In the genomic region with DNA sequence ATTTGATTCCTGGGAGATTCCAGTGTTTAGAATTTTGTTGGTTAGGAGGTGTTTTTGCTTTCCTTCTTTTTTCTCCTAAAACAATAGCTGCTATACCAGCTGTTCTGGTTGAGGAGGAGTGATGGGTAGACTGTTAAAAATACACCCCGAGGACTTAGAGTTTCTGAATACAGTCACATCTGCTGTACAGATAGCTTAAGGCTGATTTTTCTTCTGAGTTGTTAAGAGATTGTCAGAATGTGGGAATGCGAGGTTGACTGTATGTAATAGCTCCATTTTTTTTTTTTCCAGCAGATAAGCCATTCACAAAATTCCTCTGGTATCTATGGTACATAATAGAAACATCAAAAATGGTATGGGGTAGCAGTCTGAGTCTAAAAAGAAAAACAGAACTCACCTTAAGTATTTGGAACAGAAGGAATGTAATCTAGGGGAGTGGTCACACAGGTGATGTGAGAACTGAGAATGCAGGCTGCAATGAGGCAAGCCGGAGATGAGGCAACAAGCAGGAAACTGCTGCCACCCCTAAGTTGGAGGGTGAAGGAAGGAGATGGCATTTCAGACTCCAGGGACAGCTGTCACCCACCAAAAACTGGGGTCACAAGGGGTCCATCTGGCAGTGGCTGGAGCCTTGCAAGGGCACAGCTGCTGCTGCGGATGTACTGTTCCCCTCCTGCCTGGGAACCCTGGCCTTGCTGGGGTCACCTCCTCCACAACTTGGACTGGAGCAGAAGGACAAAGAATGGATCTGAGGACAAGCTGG, we compare ENCODE assay signal across 1 cellular context.
TF ChIP-seq lines count a peak whose summit lies in the region.

No MANE protein-coding gene starts in this region.

TF ChIP-seq in IMR-90, 13 proteins besides CTCF, POLR2A, EP300 and RAD21:
- TF ChIP-seq, protein P1, sequence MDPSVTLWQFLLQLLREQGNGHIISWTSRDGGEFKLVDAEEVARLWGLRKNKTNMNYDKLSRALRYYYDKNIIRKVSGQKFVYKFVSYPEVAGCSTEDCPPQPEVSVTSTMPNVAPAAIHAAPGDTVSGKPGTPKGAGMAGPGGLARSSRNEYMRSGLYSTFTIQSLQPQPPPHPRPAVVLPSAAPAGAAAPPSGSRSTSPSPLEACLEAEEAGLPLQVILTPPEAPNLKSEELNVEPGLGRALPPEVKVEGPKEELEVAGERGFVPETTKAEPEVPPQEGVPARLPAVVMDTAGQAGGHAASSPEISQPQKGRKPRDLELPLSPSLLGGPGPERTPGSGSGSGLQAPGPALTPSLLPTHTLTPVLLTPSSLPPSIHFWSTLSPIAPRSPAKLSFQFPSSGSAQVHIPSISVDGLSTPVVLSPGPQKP (IDR thresholded peaks at IDR 0.05; ENCODE audit: borderline replicate concordance, low read depth, low read length): no peak
- TF ChIP-seq NFE2L2 (IDR thresholded peaks at IDR 0.05; ENCODE audit: low read depth, low read length) (no peak), CEBPB (IDR thresholded peaks at IDR 0.05; ENCODE audit: low read depth, low read length) (no peak), SMC3 (IDR thresholded peaks at IDR 0.05; ENCODE audit: low read depth, low read length) (no peak), MAZ (IDR thresholded peaks at IDR 0.05; ENCODE audit: borderline replicate concordance, low read depth, low read length) (no peak), MXI1 (IDR thresholded peaks at IDR 0.05; ENCODE audit: borderline replicate concordance, low read depth, low read length) (no peak), RCOR1 (IDR thresholded peaks at IDR 0.05; ENCODE audit: insufficient replicate concordance, low read length) (no peak), MAFK (IDR thresholded peaks at IDR 0.05; ENCODE audit: low read depth, low read length) (no peak), FOS (IDR thresholded peaks at IDR 0.05; ENCODE audit: low read depth, low read length) (no peak), BHLHE40 (IDR thresholded peaks at IDR 0.05; ENCODE audit: low read depth, low read length) (no peak), CHD1 (IDR thresholded peaks at IDR 0.05; ENCODE audit: low read depth, low read length) (no peak), RFX5 (IDR thresholded peaks at IDR 0.05; ENCODE audit: low read depth, low read length) (no peak)
- TF ChIP-seq, protein P2, sequence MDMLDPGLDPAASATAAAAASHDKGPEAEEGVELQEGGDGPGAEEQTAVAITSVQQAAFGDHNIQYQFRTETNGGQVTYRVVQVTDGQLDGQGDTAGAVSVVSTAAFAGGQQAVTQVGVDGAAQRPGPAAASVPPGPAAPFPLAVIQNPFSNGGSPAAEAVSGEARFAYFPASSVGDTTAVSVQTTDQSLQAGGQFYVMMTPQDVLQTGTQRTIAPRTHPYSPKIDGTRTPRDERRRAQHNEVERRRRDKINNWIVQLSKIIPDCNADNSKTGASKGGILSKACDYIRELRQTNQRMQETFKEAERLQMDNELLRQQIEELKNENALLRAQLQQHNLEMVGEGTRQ (IDR thresholded peaks at IDR 0.05; ENCODE audit: low read depth, low read length): no peak
TF ChIP-seq in IMR-90: peak in this region for 0.
